1 cellular context compared by ENCODE assay signal in genomic region chr11:65556470-65557279, GRCh38.
TF ChIP-seq lines count a peak whose summit lies in the region.

No MANE protein-coding gene starts in this region.

TF ChIP-seq in WTC11, 78 proteins besides CTCF, POLR2A, EP300 and RAD21 (continued from another document):
- TF ChIP-seq E2F5 (CRISPR knock-in tag; IDR thresholded peaks at IDR 0.05) = no peak
- no peak for TF ChIP-seq FOXJ3 (CRISPR knock-in tag; IDR thresholded peaks at IDR 0.05; ENCODE audit: borderline replicate concordance)
